24 cellular contexts compared by ENCODE assay signal in genomic region chr1:3197781-3198316, GRCh38.
DNase-seq lines count a peak whose midpoint lies in the region; ATAC-seq and TF ChIP-seq lines count a peak whose summit lies in the region.
"Had no signal": no experiment of that assay in that cellular context is flagged by ENCODE, and none has a peak within 500 bp of the region (broad histone marks: within the 10 kb centered on the region; RNA-seq: fewer than 3 reads in every experiment).

No MANE protein-coding gene starts in this region.

- peak; percentile 20 for ATAC-seq in Right ventricle myocardium superior (ENCODE audit: poor library complexity)
- ATAC-seq in right cardiac atrium = no peak
- ATAC-seq: PC-3 had no signal

- no peaks in the 10 kb centered on the region for H3K79me2 ChIP-seq in neural progenitor cell (ENCODE audit: low read depth)

- WGBS in right cardiac atrium = 92% methylated on average over 22 of the region's 22 CpGs

- no peak overlapping the region for H3K9ac ChIP-seq in neural progenitor cell
- H3K9ac ChIP-seq: GM23248 had no signal

- H3K27ac ChIP-seq in right cardiac atrium (ENCODE audit: low read length) (no peak overlapping the region), ascending aorta (peak overlapping the region; percentile 99 to 100), neural progenitor cell (peak overlapping the region; percentile 70), tibial artery (peak overlapping the region; percentile 91 to 98), breast epithelium (peak overlapping the region in 1 of 2 donors; percentile 12)
- H3K27ac ChIP-seq: 22Rv1, GM23248, RWPE1, SJCRH30 had no signal

- H3K4me3 ChIP-seq in right cardiac atrium (ENCODE audit: low read length) (no peak overlapping the region), ascending aorta (no peak overlapping the region), neural progenitor cell (no peak overlapping the region), tibial artery (no peak overlapping the region), breast epithelium (no peak overlapping the region)
- H3K4me3 ChIP-seq: GM23248, SJCRH30 had no signal

- H3K4me1 Mint-ChIP-seq in neural progenitor cell = peaks cover 30% of the 10 kb centered on the region

- H3K4me3 Mint-ChIP-seq in neural progenitor cell = peak overlapping the region; percentile 33

- H3K36me3 Mint-ChIP-seq in neural progenitor cell = peaks cover under 1% of the 10 kb centered on the region

- peaks cover 13% of the 10 kb centered on the region for H3K27me3 Mint-ChIP-seq in neural progenitor cell (ENCODE audit: insufficient read depth, low read depth)

- no peak overlapping the region for H2AFZ ChIP-seq in neural progenitor cell (replicated peaks)
- H2AFZ ChIP-seq: GM23248 had no signal

- H3K4me1 ChIP-seq in right cardiac atrium (ENCODE audit: control insufficient read depth, insufficient read depth, low read length) = no peaks in the 10 kb centered on the region
- H3K4me1 ChIP-seq in ascending aorta = peaks cover 46 to 70% of the 10 kb centered on the region in 2 donors
- H3K4me1 ChIP-seq in neural progenitor cell = peaks cover 30% of the 10 kb centered on the region
- H3K4me1 ChIP-seq in tibial artery = peaks cover 0 to 91% (median 57%) of the 10 kb centered on the region in 4 donors
- H3K4me1 ChIP-seq in breast epithelium = no peaks in the 10 kb centered on the region
- H3K4me1 ChIP-seq: SJCRH30 had no signal

- TF ChIP-seq CTCF in ascending aorta (IDR thresholded peaks at IDR 0.05) = no peak
- TF ChIP-seq CTCF in neural progenitor cell (IDR thresholded peaks at IDR 0.05) = no peak
- TF ChIP-seq CTCF in tibial artery (IDR thresholded peaks at IDR 0.05) = no peak
- TF ChIP-seq CTCF in breast epithelium (IDR thresholded peaks at IDR 0.05) = no peak

- no peak for TF ChIP-seq POLR2A in breast epithelium (IDR thresholded peaks at IDR 0.05)

- peak overlapping the region; percentile 4 for H3K4me2 ChIP-seq in neural progenitor cell

- peaks cover 26% of the 10 kb centered on the region for H3F3A ChIP-seq in neural progenitor cell (ENCODE audit: low read depth)

- no peaks in the 10 kb centered on the region for H4K20me1 ChIP-seq in neural progenitor cell (ENCODE audit: low read depth)

- DNase-seq in Right ventricle myocardium superior = no peak
- no peak for DNase-seq in right cardiac atrium
- DNase-seq in ascending aorta (ENCODE audit: low spot score in 2 of 2) = no peak
- no peak for DNase-seq in neural progenitor cell (ENCODE audit: low spot score)
- DNase-seq in tibial artery = no peak
- no peak for DNase-seq in NCI-H187 (lab: John Stamatoyannopoulos, UW)
- no peak for DNase-seq in activated CD4-positive, alpha-beta T cell treated with anti-CD3 and anti-CD28 coated beads for 4 hours
- DNase-seq in breast epithelium (ENCODE audit: low spot score in 2 of 2) = no peak
- DNase-seq: AML-193, COR-L47, GDM1, GM23248, HCEC 1CT, KG1, NCI-H1105 treated with DMSO at 0.1 percent for 48 hours, NCI-H1694, NCI-H2107, NCI-H2227 treated with DMSO at 0.1 percent for 48 hours, NCI-H524, NCI-H82, PC-3, SJCRH30 had no signal

- H3K27ac Mint-ChIP-seq in neural progenitor cell = peak overlapping the region; percentile 21

- H3K36me3 ChIP-seq in ascending aorta = no peaks in the 10 kb centered on the region
- H3K36me3 ChIP-seq in neural progenitor cell = no peaks in the 10 kb centered on the region
- H3K36me3 ChIP-seq in tibial artery = no peaks in the 10 kb centered on the region
- no peaks in the 10 kb centered on the region for H3K36me3 ChIP-seq in breast epithelium
- H3K36me3 ChIP-seq: SJCRH30 had no signal

- no peaks in the 10 kb centered on the region for H3K9me3 Mint-ChIP-seq in neural progenitor cell

- H3K9me3 ChIP-seq in right cardiac atrium (ENCODE audit: control insufficient read depth, low read length) (no peaks in the 10 kb centered on the region), ascending aorta (no peaks in the 10 kb centered on the region), neural progenitor cell (ENCODE audit: low read depth) (no peaks in the 10 kb centered on the region), tibial artery (no peaks in the 10 kb centered on the region), breast epithelium (no peaks in the 10 kb centered on the region)
- H3K9me3 ChIP-seq: SJCRH30 had no signal

- no peaks in the 10 kb centered on the region for H3K27me3 ChIP-seq in right cardiac atrium (ENCODE audit: control insufficient read depth, insufficient read depth)
- no peaks in the 10 kb centered on the region for H3K27me3 ChIP-seq in ascending aorta
- no peaks in the 10 kb centered on the region for H3K27me3 ChIP-seq in neural progenitor cell
- H3K27me3 ChIP-seq in tibial artery = no peaks in the 10 kb centered on the region
- no peaks in the 10 kb centered on the region for H3K27me3 ChIP-seq in breast epithelium

- intact Hi-C loops in Right ventricle myocardium superior (cut with DNase I) = no loop called here
- intact Hi-C loops in right cardiac atrium (cut with DNase I) = no loop called here
- intact Hi-C loops in ascending aorta (cut with DNase I) = loop anchor here (5.0 kb wide), 2 partner anchors 44 to 194 kb away; no protein-coding TSS in a partner anchor
- intact Hi-C loops in tibial artery (cut with DNase I; ENCODE audit: low total_unique reads) = loop anchor here (5.0 kb wide), 1 partner anchor 159 kb away; no protein-coding TSS in a partner anchor
- intact Hi-C loops in breast epithelium (cut with DNase I; ENCODE audit: low total_unique reads) = no loop called here

Comparison
In these comparisons a context has a peak if more than half of its experiments do, and no peak if none do; other contexts are left out.
1. intact Hi-C loops: an anchor here in ascending aorta (5.0 kb wide) and tibial artery (5.0 kb wide); none called in Right ventricle myocardium superior, right cardiac atrium and breast epithelium.